7 cellular contexts compared by ENCODE assay signal in the genomic region with DNA sequence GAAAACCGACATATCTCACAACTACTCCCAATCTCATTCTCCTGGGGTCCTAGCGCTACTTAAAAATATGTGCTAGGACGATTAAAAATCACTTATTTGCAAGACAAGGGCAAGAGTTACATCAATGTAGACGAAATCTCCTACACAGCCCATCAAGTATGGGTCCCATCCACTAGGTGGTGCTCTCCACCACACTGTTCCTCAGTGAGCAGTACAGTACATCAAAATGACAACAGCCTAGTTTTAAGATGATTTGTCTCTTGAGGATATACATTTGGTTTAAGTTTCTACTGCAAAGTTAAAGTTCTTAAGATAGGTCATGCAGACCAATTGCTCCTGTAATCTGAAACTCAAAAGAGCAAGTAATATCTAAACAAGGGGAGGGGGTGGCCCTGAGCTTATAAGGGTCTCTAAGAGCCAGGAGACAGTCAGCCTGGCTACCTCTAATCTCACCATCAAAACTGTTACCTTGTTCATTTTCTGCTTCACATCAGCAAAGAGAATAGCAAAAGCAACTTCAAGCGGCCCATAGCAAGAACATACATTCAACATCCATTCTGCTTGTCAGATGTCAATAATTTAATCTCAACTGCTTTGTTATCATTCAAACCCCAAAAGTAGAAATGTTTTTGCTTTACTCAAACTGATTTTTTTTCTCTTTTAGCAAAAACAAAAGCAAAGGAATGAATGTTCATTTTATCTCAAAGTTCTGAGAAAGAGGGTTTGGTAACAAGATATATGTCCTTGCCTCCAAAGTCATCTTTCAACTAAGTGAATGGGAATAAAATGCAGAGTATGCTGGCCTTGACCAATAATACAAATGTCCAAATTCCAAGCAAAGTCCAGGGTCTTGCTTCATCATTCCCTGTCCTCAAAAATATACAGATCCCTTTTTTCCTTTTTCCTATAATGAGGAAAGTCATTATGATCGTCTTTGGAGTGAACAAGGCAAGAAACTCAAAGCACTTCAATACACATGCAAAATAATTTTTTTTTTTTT. TPM values are rescaled to one million over a fixed set of nuclear protein-coding genes. Genes with fewer than 3 reads are reported as not detected.
A peak's percentile ranks its signal among the peaks of the same experiment; 100 is the strongest.
DNase-seq lines count a peak whose midpoint lies in the region; ATAC-seq and TF ChIP-seq lines count a peak whose summit lies in the region.

No MANE protein-coding gene starts in this region.

- peaks cover 8% of the 10 kb centered on the region for H3K4me1 Mint-ChIP-seq in T-helper 17 cell

- H3K27ac ChIP-seq in ascending aorta: no peak overlapping the region

- H3K9me3 ChIP-seq in T-helper 17 cell (ENCODE audit: control insufficient read depth, low read length, poor library complexity, severe bottlenecking) (no peaks in the 10 kb centered on the region), ascending aorta (no peaks in the 10 kb centered on the region)

- no peak overlapping the region for H3K4me3 Mint-ChIP-seq in T-helper 17 cell

- intact Hi-C loops in ascending aorta (cut with DNase I): no loop called here

- TF ChIP-seq CTCF in GM12864 (IDR thresholded peaks at IDR 0.05; ENCODE audit: low read depth, low read length, missing control alignments) (peak; percentile 86), LNCaP clone FGC (IDR thresholded peaks at IDR 0.05; ENCODE audit: control insufficient read depth, extremely low read depth, insufficient read depth) (peak; percentile 97), ascending aorta (IDR thresholded peaks at IDR 0.05) (peak; percentile 42 to 78 (median 71))

- H3K27me3 ChIP-seq in H7 (ENCODE audit: control insufficient read depth, insufficient read depth, low read length): no peaks in the 10 kb centered on the region
- no peaks in the 10 kb centered on the region for H3K27me3 ChIP-seq in ascending aorta

- no peaks in the 10 kb centered on the region for H3K4me1 ChIP-seq in ascending aorta

- ATAC-seq in T-helper 17 cell: peak; percentile 99

- H3K36me3 ChIP-seq in H7 (replicated peaks; ENCODE audit: control insufficient read depth, insufficient read depth, low read length) (no peaks in the 10 kb centered on the region; the same call in 1 of the 2 replicates), ascending aorta (no peaks in the 10 kb centered on the region)

- H3K4me3 ChIP-seq in GM12864 (ENCODE audit: low read depth, low read length) (no peak overlapping the region), H7 (ENCODE audit: insufficient read depth, low read depth, low read length) (no peak overlapping the region), LNCaP clone FGC (ENCODE audit: low read depth, low read length) (no peak overlapping the region), ascending aorta (no peak overlapping the region)

- no peak overlapping the region for H3K27ac Mint-ChIP-seq in T-helper 17 cell

- H3K27me3 Mint-ChIP-seq in T-helper 17 cell: no peaks in the 10 kb centered on the region

- peak; percentile 69 for DNase-seq in GM12864 (ENCODE audit: low read depth)
- DNase-seq in H7: peak; percentile 46
- DNase-seq in LNCaP clone FGC (ENCODE audit: low read depth): no peak
- DNase-seq in T-helper 17 cell: peak; percentile 34 to 61 (median 43)
- no peak for DNase-seq in ascending aorta (ENCODE audit: low spot score in 2 of 2)
- peak; percentile 48 to 80 for DNase-seq in hippocampal formation (lab: John Stamatoyannopoulos, UW)
- DNase-seq in smooth muscle cell of the brain vasculature (ENCODE audit: low read depth, low spot score): peak; percentile 76

- no peaks in the 10 kb centered on the region for H3K36me3 Mint-ChIP-seq in T-helper 17 cell (ENCODE audit: low read depth)

RNA-seq across cellular contexts. Expression of gene STX18, which starts 53.1 kb away (rescaled TPM):
- 16.1 and 17.6 TPM in 2 replicates for total RNA-seq in H7 (2014; rRNA removed; shearing (Covaris generic))
- total RNA-seq in T-helper 17 cell: 10 to 100 TPM; 21.7 to 27.8 TPM
- total RNA-seq in ascending aorta: 28.2 TPM

Comparison
In these comparisons a context has a peak if more than half of its experiments do, and no peak if none do; other contexts are left out.
1. DNase-seq: peak in GM12864 (single experiment), H7 (single experiment), T-helper 17 cell (3 of 3), hippocampal formation (2 of 2) and smooth muscle cell of the brain vasculature (single experiment); none in LNCaP clone FGC (single experiment) and ascending aorta (0 of 2).
2. Peak in every context shown above with its lines, with median percentiles within 50 percentile points of each other: CTCF ChIP-seq.